ENCODE assay signal across 8 cellular contexts in the genomic region with DNA sequence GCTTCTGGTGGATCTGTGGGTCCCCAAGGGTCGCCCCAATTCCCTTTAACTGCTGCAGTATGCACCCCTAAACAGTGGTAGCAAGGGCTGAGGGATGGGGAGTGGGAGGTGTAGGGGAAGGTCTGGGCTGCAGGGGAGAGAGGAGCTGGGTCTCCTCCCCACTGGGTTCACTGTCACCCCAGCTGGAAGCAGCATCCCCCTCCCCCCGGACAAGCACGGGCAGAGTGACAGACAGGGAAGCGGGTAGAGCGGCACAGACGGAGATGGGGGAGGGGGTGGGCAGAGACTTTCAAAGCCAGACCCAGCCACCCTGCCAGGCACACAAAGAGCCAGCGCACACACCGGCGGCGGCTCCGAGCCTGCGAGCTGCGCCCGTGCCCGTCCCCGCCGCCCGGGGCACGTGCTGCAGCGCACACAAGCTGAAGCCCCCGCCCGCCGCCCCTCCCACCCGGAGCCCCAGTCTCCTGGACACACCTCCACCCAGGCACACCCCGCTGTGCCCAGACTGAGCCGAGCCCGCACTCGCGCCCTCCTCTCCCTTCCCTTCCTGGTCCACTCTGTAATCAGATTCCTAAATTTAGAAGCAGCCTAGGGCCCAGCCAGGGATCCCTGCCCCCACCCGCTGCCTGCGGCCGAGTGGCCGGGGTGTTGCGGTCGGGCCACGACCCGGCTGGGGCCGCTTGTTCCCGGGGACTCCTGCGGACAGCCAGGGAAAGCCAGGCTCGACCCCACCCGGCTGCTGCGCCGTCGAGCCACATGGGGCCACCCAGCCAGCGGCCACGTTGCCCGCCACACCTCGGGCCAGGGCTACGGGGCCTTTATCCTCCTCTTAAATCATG. TPM values are rescaled to one million over a fixed set of nuclear protein-coding genes. Genes with fewer than 3 reads are reported as not detected.
DNase-seq lines count a peak whose midpoint lies in the region; ATAC-seq, FAIRE-seq and TF ChIP-seq lines count a peak whose summit lies in the region.

No MANE protein-coding gene starts in this region.

- H3K4me3 ChIP-seq in SJCRH30 (peak overlapping the region; percentile 73), bronchial epithelial cell (ENCODE audit: low read depth, low read length) (peak overlapping the region; percentile 46), keratinocyte (ENCODE audit: control insufficient read depth in 2 of 3, extremely low read depth in 1 of 3, insufficient read depth in 2 of 3, low read depth in 1 of 3, low read length in 3 of 3) (peak overlapping the region; percentile 23 to 61 (median 57))

- H3K27me3 ChIP-seq in SJCRH30 (no peaks in the 10 kb centered on the region), bronchial epithelial cell (ENCODE audit: control insufficient read depth, insufficient read depth, low read length) (no peaks in the 10 kb centered on the region), keratinocyte (ENCODE audit: control insufficient read depth, extremely low read depth, insufficient read depth, low read length) (peaks cover 9% of the 10 kb centered on the region)

- H3K9ac ChIP-seq in keratinocyte (ENCODE audit: control insufficient read depth, extremely low read depth, insufficient read depth, low read length), result no peak overlapping the region

- peaks cover 19% of the 10 kb centered on the region for H3K27me3 Mint-ChIP-seq in stimulated activated memory B cell treated with anti-CD40 and anti-IgM and Interleukin-4, amounts not matched to agents 10 μg/mL and 1 μg/mL and 100 μg/mL, for 72 hours

- H3K27ac ChIP-seq in KOPT-K1 (ENCODE audit: low read depth, low read length, poor library complexity, severe bottlenecking), result peak overlapping the region; percentile 42
- H3K27ac ChIP-seq in SJCRH30, result peak overlapping the region; percentile 89
- no peak overlapping the region for H3K27ac ChIP-seq in keratinocyte (ENCODE audit: control insufficient read depth, insufficient read depth, low read length)

- no peaks in the 10 kb centered on the region for H4K20me1 ChIP-seq in keratinocyte (ENCODE audit: control insufficient read depth, extremely low read depth, insufficient read depth, low read length)

- H3K4me1 Mint-ChIP-seq in stimulated activated memory B cell treated with anti-CD40 and anti-IgM and Interleukin-4, amounts not matched to agents 10 μg/mL and 1 μg/mL and 100 μg/mL, for 72 hours, result peaks cover 25% of the 10 kb centered on the region

- H2AFZ ChIP-seq in keratinocyte (ENCODE audit: control insufficient read depth, low read length), result peak overlapping the region; percentile 74

- peak overlapping the region; percentile 72 for H3K4me3 Mint-ChIP-seq in stimulated activated memory B cell treated with anti-CD40 and anti-IgM and Interleukin-4, amounts not matched to agents 10 μg/mL and 1 μg/mL and 100 μg/mL, for 72 hours

- H3K4me2 ChIP-seq in keratinocyte (ENCODE audit: control insufficient read depth, extremely low read depth, insufficient read depth, low read depth, low read length), result peak overlapping the region; percentile 91

- H3K9me3 Mint-ChIP-seq in stimulated activated memory B cell treated with anti-CD40 and anti-IgM and Interleukin-4, amounts not matched to agents 10 μg/mL and 1 μg/mL and 100 μg/mL, for 72 hours, result no peaks in the 10 kb centered on the region

- H3K36me3 Mint-ChIP-seq in stimulated activated memory B cell treated with anti-CD40 and anti-IgM and Interleukin-4, amounts not matched to agents 10 μg/mL and 1 μg/mL and 100 μg/mL, for 72 hours, result no peaks in the 10 kb centered on the region

- dilution Hi-C loops in keratinocyte (cut with MboI; ENCODE audit: extremely low pct_ligation_motif_present, low sequenced_read_pairs), result no loop called here

- no peaks in the 10 kb centered on the region for H3K9me1 ChIP-seq in keratinocyte (ENCODE audit: control insufficient read depth, extremely low read depth, insufficient read depth, low read length)

- no peak for TF ChIP-seq CTCF in bronchial epithelial cell (IDR thresholded peaks at IDR 0.05; ENCODE audit: insufficient read depth, low read length, severe bottlenecking)
- TF ChIP-seq CTCF in keratinocyte (optimal IDR thresholded peaks at IDR 0.05 in 1 of 3, IDR thresholded peaks at IDR 0.05 in 1 of 3, conservative IDR thresholded peaks at IDR 0.05 in 1 of 3; ENCODE audit: extremely low read depth in 1 of 3, insufficient read depth in 2 of 3, low read length in 3 of 3), result no peak

- ATAC-seq in stimulated activated memory B cell treated with anti-CD40 and anti-IgM and Interleukin-4, amounts not matched to agents 10 μg/mL and 1 μg/mL and 100 μg/mL, for 72 hours, result no peak
- ATAC-seq in GM19023 (IDR thresholded peaks at IDR 0.05; ENCODE audit: unreplicated experiment), result no peak

- H3K79me2 ChIP-seq in keratinocyte (ENCODE audit: control insufficient read depth, insufficient read depth, low read length), result no peaks in the 10 kb centered on the region

- no peak overlapping the region for H3K27ac Mint-ChIP-seq in stimulated activated memory B cell treated with anti-CD40 and anti-IgM and Interleukin-4, amounts not matched to agents 10 μg/mL and 1 μg/mL and 100 μg/mL, for 72 hours

- no peaks in the 10 kb centered on the region for H3K9me3 ChIP-seq in KOPT-K1 (ENCODE audit: insufficient read depth, low read length, poor library complexity, severe bottlenecking)
- H3K9me3 ChIP-seq in SJCRH30 (replicated peaks), result no peaks in the 10 kb centered on the region
- H3K9me3 ChIP-seq in keratinocyte (ENCODE audit: control insufficient read depth, low read depth, low read length), result no peaks in the 10 kb centered on the region

- H3K36me3 ChIP-seq in KOPT-K1 (ENCODE audit: insufficient read depth, low read length), result no peaks in the 10 kb centered on the region
- no peaks in the 10 kb centered on the region; the same call in 1 of the 2 replicates for H3K36me3 ChIP-seq in SJCRH30
- no peaks in the 10 kb centered on the region for H3K36me3 ChIP-seq in bronchial epithelial cell (ENCODE audit: control insufficient read depth, insufficient read depth, low read length)
- no peaks in the 10 kb centered on the region for H3K36me3 ChIP-seq in keratinocyte (ENCODE audit: control insufficient read depth in 2 of 2, extremely low read depth in 1 of 2, insufficient read depth in 2 of 2, low read length in 2 of 2)

- DNase-seq in CMK (ENCODE audit: low read depth) (peak; percentile 64), SJCRH30 (peak; percentile 84 to 88), bronchial epithelial cell (ENCODE audit: low read depth) (no peak), keratinocyte (ENCODE audit: low read depth, low spot score) (no peak), dermis blood vessel endothelial cell (no peak)

- FAIRE-seq in bronchial epithelial cell (lab: Jason Lieb, UNC), result no peak
- no peak for FAIRE-seq in keratinocyte (lab: Jason Lieb, UNC)

- H3K4me1 ChIP-seq in SJCRH30, result peaks cover 11% of the 10 kb centered on the region
- H3K4me1 ChIP-seq in keratinocyte (ENCODE audit: control insufficient read depth, extremely low read depth, insufficient read depth, low read length), result peaks cover 9% of the 10 kb centered on the region

RNA-seq across cellular contexts. Expression of a gene that starts 0.9 kb away (rescaled TPM):
- total RNA-seq in SJCRH30 (2014; rRNA removed; shearing (Covaris generic)), result 17.2 and 17.9 TPM in 2 replicates
- total RNA-seq in bronchial epithelial cell, result 1.2 and 2.4 TPM in 2 replicates
- polyA plus RNA-seq in keratinocyte, result 0.35 to 0.62 TPM (median 0.46 TPM) in 3 replicates
- polyA plus RNA-seq in keratinocyte (2011; ENCODE audit: low read depth), result 0.15 TPM
- 0.22 and 0.44 TPM in 2 replicates for polyA plus RNA-seq in keratinocyte (2011; cell fraction: cytosol; rRNA removed)
- polyA plus RNA-seq in keratinocyte (2011; cell fraction: nucleus; rRNA removed), result 0.28 and 0.40 TPM in 2 replicates
- polyA plus RNA-seq in keratinocyte (2012; ENCODE audit: low replicate concordance), result 0.07 and 0.47 TPM in 2 replicates
- 0.13 to 0.95 TPM (median 0.38 TPM) in 3 replicates for polyA minus RNA-seq in keratinocyte
- polyA minus RNA-seq in keratinocyte (2011; cell fraction: cytosol; rRNA and poly(A)+ RNA removed), result 0.96 TPM
- not detected in 2 replicates for polyA minus RNA-seq in keratinocyte (2011; cell fraction: nucleus; rRNA and poly(A)+ RNA removed)
- 0.09 and 0.17 TPM in 2 replicates for total RNA-seq in dermis blood vessel endothelial cell

RNA-seq across cellular contexts. Expression of a gene that starts 20.9 kb away (rescaled TPM):
- 25.2 and 28.6 TPM in 2 replicates for total RNA-seq in SJCRH30 (2014; rRNA removed; shearing (Covaris generic))
- 4.5 and 7.4 TPM in 2 replicates for total RNA-seq in bronchial epithelial cell
- polyA plus RNA-seq in keratinocyte, result 8.9 to 23.2 TPM (median 13.5 TPM) in 3 replicates
- polyA plus RNA-seq in keratinocyte (2011; ENCODE audit: low read depth), result 2.7 TPM
- 10.0 and 10.2 TPM in 2 replicates for polyA plus RNA-seq in keratinocyte (2011; cell fraction: cytosol; rRNA removed)
- polyA plus RNA-seq in keratinocyte (2011; cell fraction: nucleus; rRNA removed), result 46.9 and 48.5 TPM in 2 replicates
- polyA plus RNA-seq in keratinocyte (2012; ENCODE audit: low replicate concordance), result 4.1 and 13.0 TPM in 2 replicates
- 6.8 to 14.7 TPM (median 10.9 TPM) in 3 replicates for polyA minus RNA-seq in keratinocyte
- 3.5 TPM for polyA minus RNA-seq in keratinocyte (2011; cell fraction: cytosol; rRNA and poly(A)+ RNA removed)
- polyA minus RNA-seq in keratinocyte (2011; cell fraction: nucleus; rRNA and poly(A)+ RNA removed), result 7.3 and 13.0 TPM in 2 replicates
- total RNA-seq in dermis blood vessel endothelial cell, result 10.0 and 14.7 TPM in 2 replicates

RNA-seq across cellular contexts. Expression of a gene that starts 56.5 kb away (rescaled TPM):
- 597 and 702 TPM in 2 replicates for total RNA-seq in SJCRH30 (2014; rRNA removed; shearing (Covaris generic))
- total RNA-seq in bronchial epithelial cell (266 and 382 TPM in 2 replicates), dermis blood vessel endothelial cell (287 and 330 TPM in 2 replicates)
- 159 to 308 TPM (median 242 TPM) in 3 replicates for polyA plus RNA-seq in keratinocyte
- 8.0 TPM for polyA plus RNA-seq in keratinocyte (2011; ENCODE audit: low read depth)
- polyA plus RNA-seq in keratinocyte (2011; cell fraction: cytosol; rRNA removed), result 179 and 361 TPM in 2 replicates
- 107 and 138 TPM in 2 replicates for polyA plus RNA-seq in keratinocyte (2011; cell fraction: nucleus; rRNA removed)
- polyA plus RNA-seq in keratinocyte (2012; ENCODE audit: low replicate concordance), result 346 and 458 TPM in 2 replicates
- 107 to 438 TPM (median 174 TPM) in 3 replicates for polyA minus RNA-seq in keratinocyte
- 393 TPM for polyA minus RNA-seq in keratinocyte (2011; cell fraction: cytosol; rRNA and poly(A)+ RNA removed)
- polyA minus RNA-seq in keratinocyte (2011; cell fraction: nucleus; rRNA and poly(A)+ RNA removed), result 52.0 and 55.9 TPM in 2 replicates

Comparison
In these comparisons a context has a peak if more than half of its experiments do, and no peak if none do; other contexts are left out.
1. DNase-seq: peak in CMK (single experiment) and SJCRH30 (2 of 2); none in bronchial epithelial cell (single experiment), keratinocyte (single experiment) and dermis blood vessel endothelial cell (single experiment).
2. Peak in every context shown above with its lines, with median percentiles within 50 percentile points of each other: H3K4me3 ChIP-seq.